ENCODE assay signal across 1 cellular context in genomic region chr15:51931638-51932037, GRCh38.
TF ChIP-seq lines count a peak whose summit lies in the region.

No MANE protein-coding gene starts in this region.

TF ChIP-seq in GM23338, 12 proteins besides CTCF, POLR2A, EP300 and RAD21:
- TF ChIP-seq ZNF462 (CRISPR knock-in tag; IDR thresholded peaks at IDR 0.05) (no peak), POLR2AphosphoS5 (IDR thresholded peaks at IDR 0.05; ENCODE audit: low read depth) (no peak), EZH2phosphoT487 (IDR thresholded peaks at IDR 0.05; ENCODE audit: unreplicated experiment) (no peak), ZNF331 (CRISPR knock-in tag; IDR thresholded peaks at IDR 0.05; ENCODE audit: low read depth) (no peak)
TF ChIP-seq in GM23338: peak in this region for 0.
